ENCODE assay signal across 8 cellular contexts in the genomic region with DNA sequence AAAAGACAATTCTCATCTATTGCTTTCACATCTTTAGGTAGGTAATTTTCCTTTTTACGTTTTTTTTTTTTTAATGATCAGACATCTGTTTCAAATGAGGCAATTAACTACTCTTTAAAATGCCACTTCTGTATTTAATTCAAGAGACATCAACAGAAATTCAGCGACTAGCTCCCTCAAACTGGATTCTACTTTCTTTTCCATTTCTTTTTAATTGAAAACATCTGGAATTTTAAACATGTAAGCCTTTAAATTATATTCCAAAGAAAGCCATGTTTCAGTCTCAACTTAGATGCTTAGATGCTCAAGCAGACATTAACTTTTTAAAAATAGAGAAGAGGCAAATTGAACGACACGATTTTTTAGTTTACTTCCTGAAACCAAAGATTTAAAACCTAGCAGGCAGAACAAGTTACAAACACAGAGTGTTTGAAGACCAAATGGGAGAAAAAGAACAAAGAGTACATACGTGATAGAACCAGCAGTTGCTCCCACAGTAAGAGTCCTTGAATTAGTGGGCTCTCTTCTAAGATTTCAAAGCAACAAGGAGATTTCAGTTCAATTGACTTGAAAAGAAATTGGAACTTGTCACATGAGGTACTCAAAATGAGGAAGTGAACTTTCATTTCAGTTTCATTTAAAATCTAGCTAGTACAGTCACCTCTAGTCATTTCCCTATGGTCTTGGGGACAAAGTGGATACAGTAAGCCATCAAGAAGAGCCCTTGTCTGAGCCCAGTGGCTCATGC. TPM values are rescaled to one million over a fixed set of nuclear protein-coding genes. Genes with fewer than 3 reads are reported as not detected.
DNase-seq lines count a peak whose midpoint lies in the region; ATAC-seq and TF ChIP-seq lines count a peak whose summit lies in the region.

CTSS (minus strand) TSS at position 550 of the 748 bp plus-strand sequence. CDS start 1,015 bp downstream, outside the sequence.

- no peak for TF ChIP-seq CTCF in omental fat pad (IDR thresholded peaks at IDR 0.05)

- H3K9me3 ChIP-seq in BLaER1 (peaks cover 18% of the 10 kb centered on the region), SK-N-MC (ENCODE audit: low read depth, low read length) (no peaks in the 10 kb centered on the region; the same call in 1 of the 2 replicates), esophagus (ENCODE audit: control insufficient read depth in 2 of 2, insufficient read depth in 1 of 2, low read depth in 1 of 2, low read length in 1 of 2) (no peaks in the 10 kb centered on the region)

- ATAC-seq in GM19035 (IDR thresholded peaks at IDR 0.05; ENCODE audit: unreplicated experiment) (peak; percentile 91), HG03139 (IDR thresholded peaks at IDR 0.05; ENCODE audit: unreplicated experiment) (peak; percentile 83), omental fat pad (ENCODE audit: low FRiP score) (no peak)

- H3K4me3 ChIP-seq in BLaER1, result peak within 1 kb of the TSS; percentile 63
- peak within 1 kb of the TSS; percentile 79 for H3K4me3 ChIP-seq in SK-N-MC
- H3K4me3 ChIP-seq in esophagus (ENCODE audit: low read depth in 1 of 2, low read length in 2 of 2), result peak within 1 kb of the TSS in 1 of 2 donors; percentile 41

- H3K27ac ChIP-seq in BLaER1, result peak within 1 kb of the TSS; percentile 82
- H3K27ac ChIP-seq in SK-N-MC, result peak within 1 kb of the TSS; percentile 98
- peak within 1 kb of the TSS; percentile 60 to 74 for H3K27ac ChIP-seq in esophagus (ENCODE audit: low read depth in 2 of 2, low read length in 1 of 2)

- no peaks in the 10 kb centered on the region for H4K20me1 ChIP-seq in BLaER1

- H3K36me3 ChIP-seq in BLaER1 (peaks cover 9% of the 10 kb centered on the region), SK-N-MC (ENCODE audit: insufficient read depth, low read length) (no peaks in the 10 kb centered on the region), esophagus (ENCODE audit: control insufficient read depth in 2 of 2, insufficient read depth in 2 of 2, low read length in 1 of 2) (no peaks in the 10 kb centered on the region)

- no peaks in the 10 kb centered on the region for H3K27me3 ChIP-seq in BLaER1
- no peaks in the 10 kb centered on the region for H3K27me3 ChIP-seq in esophagus (ENCODE audit: control insufficient read depth in 1 of 2, insufficient read depth in 2 of 2, low read length in 2 of 2)

- H3K4me2 ChIP-seq in BLaER1, result peak within 1 kb of the TSS; percentile 71

- H3K4me1 ChIP-seq in BLaER1 (peaks cover 20% of the 10 kb centered on the region), esophagus (ENCODE audit: control insufficient read depth in 2 of 2, insufficient read depth in 2 of 2, low read length in 1 of 2) (no peaks in the 10 kb centered on the region)

- WGBS in esophagus, 2 donors, result 8 to 11% methylated on average over 5 of the region's 5 CpGs

- DNase-seq in SK-N-MC (ENCODE audit: low read depth, low spot score) (peak; percentile 51), omental fat pad (ENCODE audit: low spot score) (no peak), HPDE6-E6E7 (ENCODE audit: extremely low spot score) (no peak), NCI-H2029 treated with DMSO at 0.1 percent for 48 hours (lab: John Stamatoyannopoulos, UW) (no peak)

- H3K9ac ChIP-seq in BLaER1, result peak within 1 kb of the TSS; percentile 76
- H3K9ac ChIP-seq in SK-N-MC (ENCODE audit: insufficient read length), result peak within 1 kb of the TSS; percentile 63

RNA-seq across cellular contexts. Expression of gene CTSS, which starts in this region (rescaled TPM):
- polyA plus RNA-seq in esophagus, result 10 to 100 TPM; 17.2 to 20.2 TPM
- total RNA-seq in omental fat pad, result 100 to 1,000 TPM in 3 of 4 donors, 10 to 100 TPM in 1; 95.7 to 310 (median 139) TPM
